9 cellular contexts compared by ENCODE assay signal in genomic region chr9:19097431-19097830, GRCh38. TPM values are rescaled to one million over a fixed set of nuclear protein-coding genes. Genes with fewer than 3 reads are reported as not detected.
DNase-seq lines count a peak whose midpoint lies in the region; ATAC-seq and TF ChIP-seq lines count a peak whose summit lies in the region.
"Not testable (repeated sequence)": the region's sequence is repeated elsewhere in the genome, so short reads cannot be mapped to it uniquely, and the experiment has no call there.
"Had no signal": no experiment of that assay in that cellular context is flagged by ENCODE, and none has a peak within 500 bp of the region (broad histone marks: within the 10 kb centered on the region; RNA-seq: fewer than 3 reads in every experiment).

No MANE protein-coding gene starts in this region.

- not testable (repeated sequence) for DNase-seq in GM12865 (ENCODE audit: low read depth); NB4 (ENCODE audit: low read depth); T-helper 2 cell treated with Interferon-gamma antibody and Interleukin-4, amounts not matched to agents 5 μg/mL and 100 μg/mL, for 36 hours (ENCODE audit: low spot score); activated CD8-positive, alpha-beta T cell treated with anti-CD3 and anti-CD28 coated beads for 36 hours; activated naive CD4-positive, alpha-beta T cell treated with anti-CD3 and anti-CD28 coated beads, Interleukin-2, amount 10 ng/mL, durations not matched to agents 7 days and 5 days; central memory CD8-positive, alpha-beta T cell (ENCODE audit: low spot score in 2 of 2)

- peaks cover 52% of the 10 kb centered on the region for H4K20me1 ChIP-seq in BLaER1

- peak overlapping the region; percentile 30; the same call in 1 of the 2 replicates for H3K4me2 ChIP-seq in BLaER1

- TF ChIP-seq CTCF in GM12865 (IDR thresholded peaks at IDR 0.05; ENCODE audit: insufficient read depth, low read depth, low read length, missing control alignments); NB4 (IDR thresholded peaks at IDR 0.05; ENCODE audit: low read depth, low read length); activated CD8-positive, alpha-beta T cell treated with anti-CD3 and anti-CD28 coated beads for 36 hours (IDR thresholded peaks at IDR 0.05): not testable (repeated sequence)

- not testable (repeated sequence) for H3K9me3 Mint-ChIP-seq in T-helper 2 cell treated with Interferon-gamma antibody and Interleukin-4, amounts not matched to agents 5 μg/mL and 100 μg/mL, for 36 hours; activated CD8-positive, alpha-beta T cell treated with anti-CD3 and anti-CD28 coated beads for 36 hours; activated naive CD4-positive, alpha-beta T cell treated with anti-CD3 and anti-CD28 coated beads, Interleukin-2, amount 10 ng/mL, durations not matched to agents 7 days and 5 days; central memory CD8-positive, alpha-beta T cell; stimulated activated memory B cell treated with anti-CD40 and anti-IgM and Interleukin-4, amounts not matched to agents 10 μg/mL and 1 μg/mL and 100 μg/mL, for 72 hours

- H3K27me3 Mint-ChIP-seq in T-helper 2 cell treated with Interferon-gamma antibody and Interleukin-4, amounts not matched to agents 5 μg/mL and 100 μg/mL, for 36 hours (ENCODE audit: low read depth); activated CD8-positive, alpha-beta T cell treated with anti-CD3 and anti-CD28 coated beads for 36 hours; activated naive CD4-positive, alpha-beta T cell treated with anti-CD3 and anti-CD28 coated beads, Interleukin-2, amount 10 ng/mL, durations not matched to agents 7 days and 5 days; central memory CD8-positive, alpha-beta T cell; stimulated activated memory B cell treated with anti-CD40 and anti-IgM and Interleukin-4, amounts not matched to agents 10 μg/mL and 1 μg/mL and 100 μg/mL, for 72 hours: not testable (repeated sequence)

- not testable (repeated sequence) for H3K27me3 ChIP-seq in BLaER1

- ATAC-seq in activated CD8-positive, alpha-beta T cell treated with anti-CD3 and anti-CD28 coated beads for 36 hours; central memory CD8-positive, alpha-beta T cell (replicated peaks; ENCODE audit: extremely low read depth, poor library complexity, severe bottlenecking); stimulated activated memory B cell treated with anti-CD40 and anti-IgM and Interleukin-4, amounts not matched to agents 10 μg/mL and 1 μg/mL and 100 μg/mL, for 72 hours: not testable (repeated sequence)

- intact Hi-C loops in activated CD8-positive, alpha-beta T cell treated with anti-CD3 and anti-CD28 coated beads for 36 hours (cut with micrococcal nuclease): not testable (repeated sequence)

- H3K4me3 ChIP-seq in BLaER1: not testable (repeated sequence)
- H3K4me3 ChIP-seq in GM12865 (ENCODE audit: low read depth, low read length): peak overlapping the region; percentile 30; the same call in 1 of the 2 replicates
- H3K4me3 ChIP-seq in NB4 (ENCODE audit: low read depth, low read length): peak overlapping the region; percentile 12

- not testable (repeated sequence) for H3K27ac ChIP-seq in BLaER1

- POLR2A ChIA-PET in activated CD8-positive, alpha-beta T cell treated with anti-CD3 and anti-CD28 coated beads for 36 hours (lab: Charles Lee): interaction anchor here (1.3 kb wide), 1 partner anchor 16 kb away, joined by 4 read pairs; no protein-coding TSS in a partner anchor

- H3K27ac Mint-ChIP-seq in T-helper 2 cell treated with Interferon-gamma antibody and Interleukin-4, amounts not matched to agents 5 μg/mL and 100 μg/mL, for 36 hours: peak overlapping the region; percentile 16
- peak overlapping the region; percentile 52 for H3K27ac Mint-ChIP-seq in activated CD8-positive, alpha-beta T cell treated with anti-CD3 and anti-CD28 coated beads for 36 hours
- H3K27ac Mint-ChIP-seq in activated naive CD4-positive, alpha-beta T cell treated with anti-CD3 and anti-CD28 coated beads, Interleukin-2, amount 10 ng/mL, durations not matched to agents 7 days and 5 days: peak overlapping the region; percentile 28
- peak overlapping the region; percentile 7 for H3K27ac Mint-ChIP-seq in central memory CD8-positive, alpha-beta T cell (ENCODE audit: low read depth)
- peak overlapping the region; percentile 22 for H3K27ac Mint-ChIP-seq in stimulated activated memory B cell treated with anti-CD40 and anti-IgM and Interleukin-4, amounts not matched to agents 10 μg/mL and 1 μg/mL and 100 μg/mL, for 72 hours

- peaks cover 34% of the 10 kb centered on the region for H3K4me1 ChIP-seq in BLaER1

- H3K4me1 Mint-ChIP-seq in T-helper 2 cell treated with Interferon-gamma antibody and Interleukin-4, amounts not matched to agents 5 μg/mL and 100 μg/mL, for 36 hours (ENCODE audit: low read depth): peaks cover 33% of the 10 kb centered on the region
- H3K4me1 Mint-ChIP-seq in activated CD8-positive, alpha-beta T cell treated with anti-CD3 and anti-CD28 coated beads for 36 hours (ENCODE audit: low read depth): peaks cover 32% of the 10 kb centered on the region
- H3K4me1 Mint-ChIP-seq in activated naive CD4-positive, alpha-beta T cell treated with anti-CD3 and anti-CD28 coated beads, Interleukin-2, amount 10 ng/mL, durations not matched to agents 7 days and 5 days: peaks cover 47% of the 10 kb centered on the region
- peaks cover 28% of the 10 kb centered on the region for H3K4me1 Mint-ChIP-seq in central memory CD8-positive, alpha-beta T cell
- peaks cover 37% of the 10 kb centered on the region for H3K4me1 Mint-ChIP-seq in stimulated activated memory B cell treated with anti-CD40 and anti-IgM and Interleukin-4, amounts not matched to agents 10 μg/mL and 1 μg/mL and 100 μg/mL, for 72 hours

- H3K36me3 ChIP-seq in BLaER1: peaks cover 72% of the 10 kb centered on the region

- H3K9ac ChIP-seq in BLaER1: not testable (repeated sequence)

- peak overlapping the region; percentile 54 for H3K4me3 Mint-ChIP-seq in T-helper 2 cell treated with Interferon-gamma antibody and Interleukin-4, amounts not matched to agents 5 μg/mL and 100 μg/mL, for 36 hours
- H3K4me3 Mint-ChIP-seq in activated CD8-positive, alpha-beta T cell treated with anti-CD3 and anti-CD28 coated beads for 36 hours: peak overlapping the region; percentile 24
- peak overlapping the region; percentile 21 for H3K4me3 Mint-ChIP-seq in activated naive CD4-positive, alpha-beta T cell treated with anti-CD3 and anti-CD28 coated beads, Interleukin-2, amount 10 ng/mL, durations not matched to agents 7 days and 5 days
- H3K4me3 Mint-ChIP-seq in central memory CD8-positive, alpha-beta T cell: peak overlapping the region; percentile 3
- H3K4me3 Mint-ChIP-seq in stimulated activated memory B cell treated with anti-CD40 and anti-IgM and Interleukin-4, amounts not matched to agents 10 μg/mL and 1 μg/mL and 100 μg/mL, for 72 hours: not testable (repeated sequence)

- TF ChIP-seq POLR2A in NB4 (IDR thresholded peaks at IDR 0.05; ENCODE audit: extremely low read depth, insufficient read length): not testable (repeated sequence)

- CTCF ChIA-PET in activated CD8-positive, alpha-beta T cell treated with anti-CD3 and anti-CD28 coated beads for 36 hours (lab: Charles Lee): interaction anchor here (1.0 to 1.5 kb wide), 4 partner anchors 12 to 360 kb away, joined by 3 to 10 read pairs (median 5); no protein-coding TSS in a partner anchor
- CTCF ChIA-PET in activated naive CD4-positive, alpha-beta T cell treated with anti-CD3 and anti-CD28 coated beads, Interleukin-2, amount 10 ng/mL, durations not matched to agents 7 days and 5 days (lab: Charles Lee): not testable (repeated sequence)

- peaks cover 41% of the 10 kb centered on the region for H3K36me3 Mint-ChIP-seq in T-helper 2 cell treated with Interferon-gamma antibody and Interleukin-4, amounts not matched to agents 5 μg/mL and 100 μg/mL, for 36 hours (ENCODE audit: low read depth)
- H3K36me3 Mint-ChIP-seq in activated CD8-positive, alpha-beta T cell treated with anti-CD3 and anti-CD28 coated beads for 36 hours (ENCODE audit: low read depth): peaks cover 39% of the 10 kb centered on the region
- peaks cover 33% of the 10 kb centered on the region for H3K36me3 Mint-ChIP-seq in activated naive CD4-positive, alpha-beta T cell treated with anti-CD3 and anti-CD28 coated beads, Interleukin-2, amount 10 ng/mL, durations not matched to agents 7 days and 5 days
- H3K36me3 Mint-ChIP-seq in central memory CD8-positive, alpha-beta T cell (ENCODE audit: insufficient read depth): peaks cover 36% of the 10 kb centered on the region
- peaks cover 23% of the 10 kb centered on the region for H3K36me3 Mint-ChIP-seq in stimulated activated memory B cell treated with anti-CD40 and anti-IgM and Interleukin-4, amounts not matched to agents 10 μg/mL and 1 μg/mL and 100 μg/mL, for 72 hours

- H3K9me3 ChIP-seq in BLaER1: not testable (repeated sequence)

RNA-seq across cellular contexts. Expression of gene HAUS6, which starts 5.3 kb away (rescaled TPM):
- total RNA-seq in activated CD8-positive, alpha-beta T cell treated with anti-CD3 and anti-CD28 coated beads for 36 hours: 10 to 100 TPM; 30.8 to 35.8 TPM

RNA-seq across cellular contexts. Expression of gene PLIN2, which starts 29.9 kb away (rescaled TPM):
- 100 to 1,000 TPM; 126 TPM for total RNA-seq in activated CD8-positive, alpha-beta T cell treated with anti-CD3 and anti-CD28 coated beads for 36 hours
- total RNA-seq: A172 had no signal

RNA-seq across cellular contexts. Expression of gene RRAGA, which starts 48.2 kb away (rescaled TPM):
- 10 to 100 TPM; 53.6 to 56.3 TPM for total RNA-seq in activated CD8-positive, alpha-beta T cell treated with anti-CD3 and anti-CD28 coated beads for 36 hours
